ENCODE assay signal across 8 cellular contexts in the genomic region with DNA sequence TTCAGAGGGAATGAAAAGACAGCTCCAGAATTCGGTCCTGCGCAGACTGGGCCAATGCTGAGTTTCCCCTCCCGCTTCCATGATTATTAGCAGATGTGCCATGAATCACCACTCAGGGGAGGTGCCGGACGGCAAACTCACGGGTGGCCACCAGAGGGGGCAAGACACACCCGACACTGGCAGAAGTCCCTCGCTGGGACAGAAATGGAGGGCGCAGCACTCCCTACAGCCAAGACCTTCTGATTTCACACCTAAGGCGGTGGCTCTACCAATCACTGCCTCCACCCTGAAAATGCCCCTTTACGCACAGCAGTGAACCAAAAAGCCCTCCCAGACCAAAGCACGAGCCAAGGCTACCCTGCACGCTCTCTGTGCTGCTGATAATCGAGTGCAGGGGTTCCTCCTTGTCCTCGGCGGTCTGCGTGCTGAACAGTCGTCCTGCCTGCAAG. TPM values are rescaled to one million over a fixed set of nuclear protein-coding genes. Genes with fewer than 3 reads are reported as not detected.
DNase-seq lines count a peak whose midpoint lies in the region; FAIRE-seq and TF ChIP-seq lines count a peak whose summit lies in the region.

No MANE protein-coding gene starts in this region.

- peak; percentile 98 for DNase-seq in AG08395 (ENCODE audit: low spot score)
- DNase-seq in GM19239 (ENCODE audit: insufficient read length, low spot score), result peak; percentile 83
- peak; percentile 69 to 72 for DNase-seq in SHP77 (lab: John Stamatoyannopoulos, UW)
- peak; percentile 93 for DNase-seq in activated effector memory CD4-positive, alpha-beta T cell treated with anti-CD3 and anti-CD28 coated beads, Interleukin-2, amount 50 U/mL, for 16 hours
- peak; percentile 95 for DNase-seq in fibroblast of the conjunctiva (ENCODE audit: low read depth)
- peak; percentile 87 for DNase-seq in neural crest cell (ENCODE audit: low read depth, low spot score)
- peak; percentile 72 for DNase-seq in stimulated activated naive CD4-positive, alpha-beta T cell treated with Interleukin-2 at 50 U/mL for 16 hours (lab: John Stamatoyannopoulos, UW)

- H3K9me3 Mint-ChIP-seq in neural crest cell, result no peaks in the 10 kb centered on the region

- H3K4me1 Mint-ChIP-seq in neural crest cell, result peaks cover 8% of the 10 kb centered on the region

- H3K27me3 Mint-ChIP-seq in neural crest cell (ENCODE audit: low read depth), result no peaks in the 10 kb centered on the region

- TF ChIP-seq CTCF in LNCAP (IDR thresholded peaks at IDR 0.05) (peak; percentile 94), neural crest cell (conservative IDR thresholded peaks at IDR 0.05) (peak; percentile 92)

- H3K27ac Mint-ChIP-seq in neural crest cell (ENCODE audit: unreplicated experiment), result peak overlapping the region; percentile 73

- FAIRE-seq in GM19239 (lab: Jason Lieb, UNC), result peak; percentile 71

- H3K4me3 Mint-ChIP-seq in neural crest cell, result no peak overlapping the region

- peaks cover 10% of the 10 kb centered on the region for H3K36me3 Mint-ChIP-seq in neural crest cell (ENCODE audit: low read depth)

RNA-seq across cellular contexts. Expression of a gene that starts 26.8 kb away (rescaled TPM):
- 152 and 154 TPM in 2 replicates for total RNA-seq in neural crest cell

RNA-seq across cellular contexts. Expression of a gene that starts 36.0 kb away (rescaled TPM):
- total RNA-seq in neural crest cell, result 23.6 and 26.0 TPM in 2 replicates

Comparison
In these comparisons a context has a peak if more than half of its experiments do, and no peak if none do; other contexts are left out.
1. Peak in every context shown above with its lines: DNase-seq.